8 cellular contexts compared by ENCODE assay signal in the genomic region with DNA sequence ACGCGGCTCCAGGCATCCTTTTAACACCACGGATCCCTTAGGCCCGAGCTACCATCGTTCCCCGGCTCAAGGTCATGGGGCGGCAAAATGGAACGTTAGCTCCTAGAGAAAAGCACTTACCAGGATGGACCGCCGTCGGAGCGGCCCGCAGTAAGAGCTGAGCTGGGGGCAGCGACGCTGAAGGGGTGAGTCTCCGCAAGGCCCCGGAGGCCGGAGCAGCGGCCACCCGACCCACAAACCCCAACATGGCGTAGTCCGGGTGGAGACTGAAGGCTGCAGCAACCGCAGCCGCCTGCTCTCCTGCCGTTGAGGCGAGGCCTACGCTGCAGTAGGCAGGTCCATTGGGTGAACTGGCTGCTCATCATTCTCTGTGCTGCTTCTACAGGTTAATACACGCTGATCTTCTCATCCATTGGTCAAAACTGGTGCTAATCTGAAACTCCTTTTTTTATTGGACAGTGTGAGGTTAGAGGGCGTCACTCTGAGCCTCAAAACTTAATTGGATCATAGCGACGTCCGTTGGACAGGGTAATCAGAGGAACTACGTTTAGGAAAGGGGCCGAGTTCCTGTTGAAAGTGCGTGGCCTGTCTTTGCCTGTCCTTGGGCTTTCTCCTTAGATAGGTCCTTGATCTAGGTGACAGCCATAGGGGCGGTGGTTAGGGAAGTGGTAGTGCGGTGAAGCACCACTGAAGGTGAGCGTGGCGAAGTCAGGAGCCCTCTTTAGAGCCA. TPM values are rescaled to one million over a fixed set of nuclear protein-coding genes. Genes with fewer than 3 reads are reported as not detected.
DNase-seq lines count a peak whose midpoint lies in the region; ATAC-seq and TF ChIP-seq lines count a peak whose summit lies in the region.

Gene ATP5F1B (minus strand): TSS at position 268 of the 730 bp plus-strand sequence. CDS start 21 bp downstream, at position 247.

- H3K4me3 Mint-ChIP-seq in GM23338 (peak within 1 kb of the TSS; percentile 99), naive B cell (peak within 1 kb of the TSS; percentile 79 to 98 (median 96))
- peak within 1 kb of the TSS; percentile 92 for H3K4me3 Mint-ChIP-seq in stimulated activated memory B cell treated with anti-CD40 and anti-IgM and Interleukin-4, amounts not matched to agents 10 μg/mL and 1 μg/mL and 100 μg/mL, for 72 hours

- H3K4me1 ChIP-seq in DOHH2 (ENCODE audit: control insufficient read depth, low read length) (peaks cover 28% of the 10 kb centered on the region), GM23338 (ENCODE audit: insufficient read depth) (0 out of 2 replicates have a peak, but pooled peaks cover 6% of the 10 kb centered on the region)

- peak; percentile 100 for DNase-seq in GM23338 (ENCODE audit: low spot score)
- DNase-seq in LHCN-M2 (ENCODE audit: low read depth) = peak; percentile 100
- peak; percentile 98 for DNase-seq in RPMI8226
- DNase-seq in activated T-helper 1 cell treated with anti-CD3 and anti-CD28 coated beads, Interleukin-2, amount 50 U/mL, for 16 hours (ENCODE audit: low read depth in 1 of 2, low spot score in 1 of 2) = peak; percentile 72 to 80
- DNase-seq in fibroblast of gingiva (ENCODE audit: low read depth) = peak; percentile 100
- peak; percentile 94 for DNase-seq in naive B cell

- H3K4me3 ChIP-seq in DOHH2 (ENCODE audit: low read length) (peak within 1 kb of the TSS; percentile 98), GM23338 (peak within 1 kb of the TSS; percentile 66)

- H3K27ac ChIP-seq in DOHH2 (ENCODE audit: low read depth, low read length) = peak within 1 kb of the TSS; percentile 78
- peak within 1 kb of the TSS; percentile 21 for H3K27ac ChIP-seq in GM23338 (ENCODE audit: low read depth)

- H3K9me3 Mint-ChIP-seq in GM23338 (no peaks in the 10 kb centered on the region), naive B cell (no peaks in the 10 kb centered on the region)
- H3K9me3 Mint-ChIP-seq in stimulated activated memory B cell treated with anti-CD40 and anti-IgM and Interleukin-4, amounts not matched to agents 10 μg/mL and 1 μg/mL and 100 μg/mL, for 72 hours = no peaks in the 10 kb centered on the region

- no peaks in the 10 kb centered on the region for H3K9me3 ChIP-seq in DOHH2 (ENCODE audit: control insufficient read depth, insufficient read depth, low read length)

- H3F3A ChIP-seq in DOHH2 (ENCODE audit: control insufficient read depth, insufficient read depth) = peaks cover 23% of the 10 kb centered on the region
- H3F3A ChIP-seq in GM23338 (replicated peaks; ENCODE audit: low read depth) = peaks cover 28% of the 10 kb centered on the region

- H3K36me3 ChIP-seq in DOHH2 (ENCODE audit: control insufficient read depth, low read length) = peaks cover 44% of the 10 kb centered on the region
- H3K36me3 ChIP-seq in GM23338 (ENCODE audit: insufficient read depth) = peaks cover 37% of the 10 kb centered on the region

- H4K20me1 ChIP-seq in DOHH2 (ENCODE audit: control insufficient read depth, insufficient read depth, low read depth, low read length) (peaks cover 17% of the 10 kb centered on the region), GM23338 (replicated peaks; ENCODE audit: insufficient read depth) (peaks cover 19% of the 10 kb centered on the region)

- no peak for TF ChIP-seq CTCF in DOHH2 (IDR thresholded peaks at IDR 0.05; ENCODE audit: low read depth, low read length, poor library complexity, severe bottlenecking)
- TF ChIP-seq CTCF in GM23338 (conservative IDR thresholded peaks at IDR 0.05; ENCODE audit: low read depth in 2 of 2) = no peak

- peaks cover 48% of the 10 kb centered on the region for H3K36me3 Mint-ChIP-seq in GM23338 (ENCODE audit: low read depth)
- H3K36me3 Mint-ChIP-seq in naive B cell = peaks cover 7 to 8% of the 10 kb centered on the region in 2 donors
- H3K36me3 Mint-ChIP-seq in stimulated activated memory B cell treated with anti-CD40 and anti-IgM and Interleukin-4, amounts not matched to agents 10 μg/mL and 1 μg/mL and 100 μg/mL, for 72 hours = peaks cover 32% of the 10 kb centered on the region

- H3K27me3 ChIP-seq in DOHH2 (ENCODE audit: control insufficient read depth, low read length) (no peaks in the 10 kb centered on the region), GM23338 (ENCODE audit: insufficient read depth) (no peaks in the 10 kb centered on the region)

- peaks cover 12% of the 10 kb centered on the region for H3K27me3 Mint-ChIP-seq in GM23338 (ENCODE audit: insufficient read depth, low read depth, poor library complexity)
- no peaks in the 10 kb centered on the region for H3K27me3 Mint-ChIP-seq in naive B cell
- no peaks in the 10 kb centered on the region for H3K27me3 Mint-ChIP-seq in stimulated activated memory B cell treated with anti-CD40 and anti-IgM and Interleukin-4, amounts not matched to agents 10 μg/mL and 1 μg/mL and 100 μg/mL, for 72 hours

- no peak within 1 kb of the TSS for H2AFZ ChIP-seq in GM23338

- H3K27ac Mint-ChIP-seq in GM23338 = peak within 1 kb of the TSS; percentile 99
- H3K27ac Mint-ChIP-seq in naive B cell = peak within 1 kb of the TSS; percentile 95 to 99 (median 98)
- peak within 1 kb of the TSS; percentile 89 for H3K27ac Mint-ChIP-seq in stimulated activated memory B cell treated with anti-CD40 and anti-IgM and Interleukin-4, amounts not matched to agents 10 μg/mL and 1 μg/mL and 100 μg/mL, for 72 hours

- peaks cover 47% of the 10 kb centered on the region for H3K79me2 ChIP-seq in DOHH2 (ENCODE audit: control insufficient read depth, low read length)
- peaks cover 42% of the 10 kb centered on the region for H3K79me2 ChIP-seq in GM23338 (replicated peaks; ENCODE audit: insufficient read depth)

- H3K4me1 Mint-ChIP-seq in GM23338 (peaks cover 20% of the 10 kb centered on the region), naive B cell (peaks cover 11 to 32% (median 24%) of the 10 kb centered on the region in 3 donors)
- H3K4me1 Mint-ChIP-seq in stimulated activated memory B cell treated with anti-CD40 and anti-IgM and Interleukin-4, amounts not matched to agents 10 μg/mL and 1 μg/mL and 100 μg/mL, for 72 hours = peaks cover 26% of the 10 kb centered on the region

- H3K9me2 ChIP-seq in DOHH2 (replicated peaks; ENCODE audit: control insufficient read depth, low read length) = no peaks in the 10 kb centered on the region
- no peaks in the 10 kb centered on the region for H3K9me2 ChIP-seq in GM23338 (ENCODE audit: insufficient read depth)

- ATAC-seq in GM23338 (peak; percentile 99), naive B cell (ENCODE audit: low read depth in 2 of 2) (peak; percentile 95 to 96)
- ATAC-seq in stimulated activated memory B cell treated with anti-CD40 and anti-IgM and Interleukin-4, amounts not matched to agents 10 μg/mL and 1 μg/mL and 100 μg/mL, for 72 hours = peak; percentile 100

- peak within 1 kb of the TSS; percentile 96 for H3K4me2 ChIP-seq in DOHH2 (ENCODE audit: low read length)
- peak within 1 kb of the TSS; percentile 78 for H3K4me2 ChIP-seq in GM23338

TF ChIP-seq in GM23338, 12 proteins besides CTCF, POLR2A, EP300 and RAD21:
- TF ChIP-seq NANOG (IDR thresholded peaks at IDR 0.05; ENCODE audit: borderline replicate concordance) (no peak), POLR2AphosphoS5 (IDR thresholded peaks at IDR 0.05; ENCODE audit: low read depth) (peak; percentile 99), CREB1 (CRISPR knock-in tag; IDR thresholded peaks at IDR 0.05; ENCODE audit: low read depth) (peak; percentile 92), STAT1 (IDR thresholded peaks at IDR 0.05; ENCODE audit: unreplicated experiment) (no peak), ZNF114 (CRISPR knock-in tag; IDR thresholded peaks at IDR 0.05) (no peak)
- TF ChIP-seq, protein P1, sequence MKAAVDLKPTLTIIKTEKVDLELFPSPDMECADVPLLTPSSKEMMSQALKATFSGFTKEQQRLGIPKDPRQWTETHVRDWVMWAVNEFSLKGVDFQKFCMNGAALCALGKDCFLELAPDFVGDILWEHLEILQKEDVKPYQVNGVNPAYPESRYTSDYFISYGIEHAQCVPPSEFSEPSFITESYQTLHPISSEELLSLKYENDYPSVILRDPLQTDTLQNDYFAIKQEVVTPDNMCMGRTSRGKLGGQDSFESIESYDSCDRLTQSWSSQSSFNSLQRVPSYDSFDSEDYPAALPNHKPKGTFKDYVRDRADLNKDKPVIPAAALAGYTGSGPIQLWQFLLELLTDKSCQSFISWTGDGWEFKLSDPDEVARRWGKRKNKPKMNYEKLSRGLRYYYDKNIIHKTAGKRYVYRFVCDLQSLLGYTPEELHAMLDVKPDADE (IDR thresholded peaks at IDR 0.05) = no peak; the same call in 1 of the 2 replicates
- TF ChIP-seq, protein P2, sequence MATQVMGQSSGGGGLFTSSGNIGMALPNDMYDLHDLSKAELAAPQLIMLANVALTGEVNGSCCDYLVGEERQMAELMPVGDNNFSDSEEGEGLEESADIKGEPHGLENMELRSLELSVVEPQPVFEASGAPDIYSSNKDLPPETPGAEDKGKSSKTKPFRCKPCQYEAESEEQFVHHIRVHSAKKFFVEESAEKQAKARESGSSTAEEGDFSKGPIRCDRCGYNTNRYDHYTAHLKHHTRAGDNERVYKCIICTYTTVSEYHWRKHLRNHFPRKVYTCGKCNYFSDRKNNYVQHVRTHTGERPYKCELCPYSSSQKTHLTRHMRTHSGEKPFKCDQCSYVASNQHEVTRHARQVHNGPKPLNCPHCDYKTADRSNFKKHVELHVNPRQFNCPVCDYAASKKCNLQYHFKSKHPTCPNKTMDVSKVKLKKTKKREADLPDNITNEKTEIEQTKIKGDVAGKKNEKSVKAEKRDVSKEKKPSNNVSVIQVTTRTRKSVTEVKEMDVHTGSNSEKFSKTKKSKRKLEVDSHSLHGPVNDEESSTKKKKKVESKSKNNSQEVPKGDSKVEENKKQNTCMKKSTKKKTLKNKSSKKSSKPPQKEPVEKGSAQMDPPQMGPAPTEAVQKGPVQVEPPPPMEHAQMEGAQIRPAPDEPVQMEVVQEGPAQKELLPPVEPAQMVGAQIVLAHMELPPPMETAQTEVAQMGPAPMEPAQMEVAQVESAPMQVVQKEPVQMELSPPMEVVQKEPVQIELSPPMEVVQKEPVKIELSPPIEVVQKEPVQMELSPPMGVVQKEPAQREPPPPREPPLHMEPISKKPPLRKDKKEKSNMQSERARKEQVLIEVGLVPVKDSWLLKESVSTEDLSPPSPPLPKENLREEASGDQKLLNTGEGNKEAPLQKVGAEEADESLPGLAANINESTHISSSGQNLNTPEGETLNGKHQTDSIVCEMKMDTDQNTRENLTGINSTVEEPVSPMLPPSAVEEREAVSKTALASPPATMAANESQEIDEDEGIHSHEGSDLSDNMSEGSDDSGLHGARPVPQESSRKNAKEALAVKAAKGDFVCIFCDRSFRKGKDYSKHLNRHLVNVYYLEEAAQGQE (IDR thresholded peaks at IDR 0.05; ENCODE audit: unreplicated experiment) = no peak

RNA-seq across cellular contexts. Expression of gene ATP5F1B, which starts in this region (rescaled TPM):
- total RNA-seq in GM23338 (2014; rRNA removed; shearing (Covaris generic)) = 706 and 763 TPM in 2 replicates
- polyA plus RNA-seq in GM23338 (2016; fragmentation: Nextera tagmentation; extraction: Ambion mirVana) (956 and 1,001 TPM in 2 replicates), naive B cell (ENCODE audit: low read depth in 6 of 6) (1,000 to 10,000 TPM in 1 of 6 donors, 100 to 1,000 TPM in 5; 711 to 1,110 (median 809) TPM)
- total RNA-seq in LHCN-M2 (2014; rRNA removed) = 644 and 670 TPM in 2 replicates
- polyA plus RNA-seq in LHCN-M2 (2012) = 860 TPM

Comparison
In these comparisons a context has a peak if more than half of its experiments do, and no peak if none do; other contexts are left out.
1. Peak in every context shown above with its lines: DNase-seq, ATAC-seq, H3K4me3 ChIP-seq and H3K27ac ChIP-seq.